In the genomic region with DNA sequence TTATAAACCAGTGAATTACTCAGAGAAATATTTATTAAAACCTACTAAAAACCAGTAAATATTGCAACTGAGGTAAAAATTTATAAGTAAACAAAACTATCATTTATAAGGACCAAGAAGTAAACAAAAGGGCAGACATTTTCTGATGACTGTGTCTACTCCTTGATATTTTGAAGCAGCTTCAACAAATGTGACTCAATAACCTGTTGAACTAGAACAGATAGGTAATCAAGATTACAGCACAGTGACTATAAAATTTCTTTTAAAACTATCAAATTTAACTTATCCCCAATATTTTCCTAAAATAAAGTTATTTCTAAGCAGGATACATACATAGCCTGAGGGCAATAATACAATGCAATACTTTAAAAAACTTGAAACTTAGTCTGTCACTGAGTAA, we compare ENCODE assay signal across 26 cellular contexts. TPM values are rescaled to one million over a fixed set of nuclear protein-coding genes. Genes with fewer than 3 reads are reported as not detected.
DNase-seq lines count a peak whose midpoint lies in the region; ATAC-seq, FAIRE-seq and TF ChIP-seq lines count a peak whose summit lies in the region.
"Had no signal": no experiment of that assay in that cellular context is flagged by ENCODE, and none has a peak within 500 bp of the region (broad histone marks: within the 10 kb centered on the region; RNA-seq: fewer than 3 reads in every experiment).

No MANE protein-coding gene starts in this region.

- peak overlapping the region; percentile 25; the same call in 1 of the 2 replicates for H3K27ac ChIP-seq in 22Rv1
- no peak overlapping the region for H3K27ac ChIP-seq in K562 (ENCODE audit: extremely low read depth, low read depth, low read length)
- peak overlapping the region; percentile 38 to 55 for H3K27ac ChIP-seq in prostate gland
- H3K27ac ChIP-seq in thyroid gland: no peak overlapping the region
- H3K27ac ChIP-seq: BLaER1 had no signal

- no peak overlapping the region for H2AFZ ChIP-seq in K562 (ENCODE audit: low read depth, low read length)

- H3K9me3 ChIP-seq in K562 (replicated peaks; ENCODE audit: control insufficient read depth, insufficient read depth, low read depth, low read length) (no peaks in the 10 kb centered on the region), prostate gland (no peaks in the 10 kb centered on the region), thyroid gland (no peaks in the 10 kb centered on the region)
- H3K9me3 ChIP-seq: BE2C, BLaER1 had no signal

- H3K27me3 ChIP-seq in K562 (ENCODE audit: control insufficient read depth in 2 of 2, insufficient read depth in 2 of 2, low read length in 2 of 2) (no peaks in the 10 kb centered on the region), prostate gland (replicated peaks; ENCODE audit: insufficient read depth) (no peaks in the 10 kb centered on the region), thyroid gland (no peaks in the 10 kb centered on the region)
- H3K27me3 ChIP-seq: BE2C, BLaER1 had no signal

- no peak overlapping the region for H3K4me2 ChIP-seq in K562 (ENCODE audit: insufficient read depth, low read length)
- H3K4me2 ChIP-seq: BLaER1 had no signal

- no peaks in the 10 kb centered on the region for H3K79me2 ChIP-seq in K562 (ENCODE audit: control insufficient read depth, insufficient read depth, low read length)

- H3K9me1 ChIP-seq in K562 (ENCODE audit: control insufficient read depth, insufficient read depth, low read length): no peaks in the 10 kb centered on the region

- ATAC-seq in K562: no peak
- ATAC-seq in GM21737 (IDR thresholded peaks at IDR 0.05; ENCODE audit: unreplicated experiment): no peak
- ATAC-seq: GM12878 had no signal

- TF ChIP-seq POLR2A in K562 (conservative IDR thresholded peaks at IDR 0.05): no peak
- no peak for TF ChIP-seq POLR2A in prostate gland (IDR thresholded peaks at IDR 0.05)
- TF ChIP-seq POLR2A in thyroid gland (IDR thresholded peaks at IDR 0.05): no peak

- POLR2A ChIA-PET in K562 (lab: Yijun Ruan, JAX): no interaction called here

- no peak for TF ChIP-seq EP300 in K562 (IDR thresholded peaks at IDR 0.05; ENCODE audit: low read length)

- TF ChIP-seq CTCF in 22Rv1 (IDR thresholded peaks at IDR 0.05) (no peak), LNCaP clone FGC (IDR thresholded peaks at IDR 0.05; ENCODE audit: control insufficient read depth, extremely low read depth, insufficient read depth) (no peak), K562 (IDR thresholded peaks at IDR 0.05 in 2 of 3, conservative IDR thresholded peaks at IDR 0.05 in 1 of 3; ENCODE audit: insufficient read depth in 2 of 3, low read depth in 1 of 3, low read length in 3 of 3) (no peak), prostate gland (IDR thresholded peaks at IDR 0.05) (no peak), thyroid gland (IDR thresholded peaks at IDR 0.05) (no peak)

- intact Hi-C loops in K562 (cut with micrococcal nuclease): no loop called here
- intact Hi-C loops in prostate gland (cut with DNase I): no loop called here
- intact Hi-C loops in thyroid gland (cut with DNase I): no loop called here

- in situ Hi-C loops in K562 (cut with MboI): no loop called here

- H3K36me3 ChIP-seq in K562 (ENCODE audit: control insufficient read depth, insufficient read depth, low read length) (peaks cover 18% of the 10 kb centered on the region; the same call in 1 of the 3 replicates), prostate gland (no peaks in the 10 kb centered on the region), thyroid gland (peaks cover 41 to 46% of the 10 kb centered on the region in 2 donors)
- H3K36me3 ChIP-seq: BE2C had no signal

- no peaks in the 10 kb centered on the region for H4K20me1 ChIP-seq in K562 (replicated peaks; ENCODE audit: control insufficient read depth, insufficient read depth, low read length)
- H4K20me1 ChIP-seq: BLaER1 had no signal

- TF ChIP-seq RAD21 in K562 (CRISPR knock-in tag; conservative IDR thresholded peaks at IDR 0.05 in 1 of 2, IDR thresholded peaks at IDR 0.05 in 1 of 2): no peak

- FAIRE-seq in K562 (lab: Jason Lieb, UNC): peak; percentile 32
- FAIRE-seq: GM12878, GM12892, GM18507 had no signal

- H3K4me3 ChIP-seq in LNCaP clone FGC (ENCODE audit: low read depth, low read length) (no peak overlapping the region), K562 (no peak overlapping the region), prostate gland (no peak overlapping the region), thyroid gland (replicated peaks in 1 of 3) (no peak overlapping the region)
- H3K4me3 ChIP-seq: BLaER1, GM12878 had no signal

- no peaks in the 10 kb centered on the region; a peak in 1 of 5 replicates for H3K4me1 ChIP-seq in K562 (replicated peaks in 1 of 2; ENCODE audit: control insufficient read depth in 2 of 2, insufficient read depth in 2 of 2, low read length in 2 of 2)
- no peaks in the 10 kb centered on the region for H3K4me1 ChIP-seq in prostate gland (replicated peaks)
- no peaks in the 10 kb centered on the region for H3K4me1 ChIP-seq in thyroid gland
- H3K4me1 ChIP-seq: BE2C, BLaER1 had no signal

- no peak overlapping the region for H3K9ac ChIP-seq in K562 (ENCODE audit: insufficient read depth in 1 of 2, low read depth in 2 of 2, low read length in 2 of 2)
- H3K9ac ChIP-seq: BLaER1 had no signal

- CTCF ChIA-PET in K562 (lab: Yijun Ruan, JAX; ENCODE audit: low intra/inter-chr PET ratio): no interaction called here

- peak; percentile 36 for DNase-seq in LNCaP clone FGC (ENCODE audit: low read depth)
- DNase-seq in K562 (ENCODE audit: extremely low read depth in 1 of 4, low spot score in 3 of 4): no peak
- no peak for DNase-seq in prostate gland (ENCODE audit: low spot score)
- no peak for DNase-seq in cerebellar cortex (ENCODE audit: low spot score)
- DNase-seq in thyroid gland: no peak
- DNase-seq: 8988T; ACHN; BE2C; C1 segment of cervical spinal cord; CD4-positive, alpha-beta memory T cell; CD4-positive, CD25-positive, alpha-beta regulatory T cell; CD8-positive, alpha-beta memory T cell; COR-L47; DMS 273 treated with DMSO at 0.1 percent for 48 hours; DMS153; DMS53; DMS79; DND-41; EL; GDM1 had no signal

- BruUV-seq in K562 (replicated peaks; lab: Mats Ljungman, UMichigan): no TSS peak

RNA-seq across cellular contexts. Expression of a gene that starts 12.8 kb away (rescaled TPM):
- total RNA-seq in K562 (2011; cell fraction: chromatin; rRNA removed; ENCODE audit: low replicate concordance): 24.0 and 49.2 TPM in 2 replicates
- 20.5 and 24.2 TPM in 2 replicates for total RNA-seq in K562 (2011; cell fraction: nucleolus; rRNA removed)
- 19.1 and 29.8 TPM in 2 replicates for total RNA-seq in K562 (2011; cell fraction: nucleoplasm; rRNA removed)
- total RNA-seq in K562 (2014; rRNA removed) (9.8 and 9.9 TPM in 2 replicates), K562 (2014; rRNA removed; fragmentation: Illumina TruSeq; extraction: Trizol) (15.8 and 20.2 TPM in 2 replicates), K562 (2015; rRNA removed; fragmentation: Illumina TruSeq; extraction: Trizol) (7.9 and 8.9 TPM in 2 replicates), K562 (2021) (8.5 and 13.5 TPM in 2 replicates), prostate gland (10 to 100 TPM; 36.5 to 43.1 TPM), thyroid gland (10 to 100 TPM; 43.1 to 82.1 (median 65.0) TPM)
- polyA plus RNA-seq in K562 (2011; rRNA removed) (24.6 and 28.7 TPM in 2 replicates), K562 (2014; fragmentation: Illumina TruSeq; extraction: Trizol) (10.5 and 11.7 TPM in 2 replicates), K562 (2014; fragmentation: Nextera tagmentation; extraction: Ambion mirVana) (10 to 100 TPM; 11.9 to 16.4 TPM), K562 (2014; rRNA removed) (12.3 and 12.8 TPM in 2 replicates)
- 6.1 and 8.0 TPM in 2 replicates for polyA plus RNA-seq in K562 (2011; cell fraction: cytosol; rRNA removed)
- polyA plus RNA-seq in K562 (2011; cell fraction: nucleus; rRNA removed): 29.0 and 43.6 TPM in 2 replicates
- 7.4 and 11.8 TPM in 2 replicates for polyA plus RNA-seq in K562 (2012)
- 15.7 and 16.5 TPM in 2 replicates for polyA minus RNA-seq in K562 (2011; rRNA and poly(A)+ RNA removed)
- 8.0 and 8.2 TPM in 2 replicates for polyA minus RNA-seq in K562 (2011; cell fraction: cytosol; rRNA and poly(A)+ RNA removed)
- polyA minus RNA-seq in K562 (2011; cell fraction: nucleus; rRNA and poly(A)+ RNA removed): 21.0 and 35.0 TPM in 2 replicates

RNA-seq across cellular contexts. Expression of a gene that starts 12.9 kb away (rescaled TPM):
- total RNA-seq in K562 (2011; cell fraction: chromatin; rRNA removed; ENCODE audit: low replicate concordance): 61.0 and 102 TPM in 2 replicates
- total RNA-seq in K562 (2011; cell fraction: nucleolus; rRNA removed): 38.4 and 42.2 TPM in 2 replicates
- 64.7 and 82.1 TPM in 2 replicates for total RNA-seq in K562 (2011; cell fraction: nucleoplasm; rRNA removed)
- total RNA-seq in K562 (2014; rRNA removed) (28.1 and 31.2 TPM in 2 replicates), K562 (2014; rRNA removed; fragmentation: Illumina TruSeq; extraction: Trizol) (46.2 and 55.4 TPM in 2 replicates), K562 (2015; rRNA removed; fragmentation: Illumina TruSeq; extraction: Trizol) (38.3 and 46.7 TPM in 2 replicates), K562 (2021) (38.9 and 51.0 TPM in 2 replicates), prostate gland (10 to 100 TPM; 11.3 to 31.9 TPM), thyroid gland (10 to 100 TPM; 20.6 to 35.1 (median 30.7) TPM)
- polyA plus RNA-seq in K562 (2011; rRNA removed) (24.0 and 33.8 TPM in 2 replicates), K562 (2014; fragmentation: Illumina TruSeq; extraction: Trizol) (29.8 and 37.0 TPM in 2 replicates), K562 (2014; fragmentation: Nextera tagmentation; extraction: Ambion mirVana) (10 to 100 TPM; 28.1 to 49.3 TPM), K562 (2014; rRNA removed) (33.7 and 34.1 TPM in 2 replicates)
- polyA plus RNA-seq in K562 (2011; cell fraction: cytosol; rRNA removed): 9.8 and 15.8 TPM in 2 replicates
- polyA plus RNA-seq in K562 (2011; cell fraction: nucleus; rRNA removed): 43.1 and 48.3 TPM in 2 replicates
- 6.7 and 24.7 TPM in 2 replicates for polyA plus RNA-seq in K562 (2012)
- 60.0 and 62.1 TPM in 2 replicates for polyA minus RNA-seq in K562 (2011; rRNA and poly(A)+ RNA removed)
- polyA minus RNA-seq in K562 (2011; cell fraction: cytosol; rRNA and poly(A)+ RNA removed): 15.7 and 19.6 TPM in 2 replicates
- polyA minus RNA-seq in K562 (2011; cell fraction: nucleus; rRNA and poly(A)+ RNA removed): 69.1 and 104 TPM in 2 replicates

RNA-seq across cellular contexts. Expression of a gene that starts 54.4 kb away (rescaled TPM):
- total RNA-seq in K562 (2011; cell fraction: chromatin; rRNA removed; ENCODE audit: low replicate concordance): 52.4 and 105 TPM in 2 replicates
- total RNA-seq in K562 (2011; cell fraction: nucleolus; rRNA removed): 77.4 and 82.7 TPM in 2 replicates
- total RNA-seq in K562 (2011; cell fraction: nucleoplasm; rRNA removed): 133 and 210 TPM in 2 replicates
- 500 and 534 TPM in 2 replicates for total RNA-seq in K562 (2014; rRNA removed)
- 775 and 842 TPM in 2 replicates for total RNA-seq in K562 (2014; rRNA removed; fragmentation: Illumina TruSeq; extraction: Trizol)
- 754 and 814 TPM in 2 replicates for total RNA-seq in K562 (2015; rRNA removed; fragmentation: Illumina TruSeq; extraction: Trizol)
- 808 and 883 TPM in 2 replicates for total RNA-seq in K562 (2021)
- 761 and 848 TPM in 2 replicates for polyA plus RNA-seq in K562 (2011; rRNA removed)
- polyA plus RNA-seq in K562 (2011; cell fraction: cytosol; rRNA removed): 199 and 413 TPM in 2 replicates
- 206 and 312 TPM in 2 replicates for polyA plus RNA-seq in K562 (2011; cell fraction: nucleus; rRNA removed)
- polyA plus RNA-seq in K562 (2012): 1,014 and 1,078 TPM in 2 replicates
- 1,456 and 1,637 TPM in 2 replicates for polyA plus RNA-seq in K562 (2014; fragmentation: Illumina TruSeq; extraction: Trizol)
- 1,000 to 10,000 TPM; 1,000 to 1,004 TPM for polyA plus RNA-seq in K562 (2014; fragmentation: Nextera tagmentation; extraction: Ambion mirVana)
- polyA plus RNA-seq in K562 (2014; rRNA removed): 860 and 925 TPM in 2 replicates
- 882 and 931 TPM in 2 replicates for polyA minus RNA-seq in K562 (2011; rRNA and poly(A)+ RNA removed)
- polyA minus RNA-seq in K562 (2011; cell fraction: cytosol; rRNA and poly(A)+ RNA removed): 300 and 339 TPM in 2 replicates
- polyA minus RNA-seq in K562 (2011; cell fraction: nucleus; rRNA and poly(A)+ RNA removed): 52.6 and 126 TPM in 2 replicates
- total RNA-seq in prostate gland: 100 to 1,000 TPM; 363 to 598 TPM
- total RNA-seq in thyroid gland: 100 to 1,000 TPM; 413 to 784 (median 546) TPM

Comparison
In these comparisons a context has a peak if more than half of its experiments do, and no peak if none do; other contexts are left out.
1. H3K27ac ChIP-seq: peak in 22Rv1 (single experiment) and prostate gland (2 of 2); none in K562 (single experiment) and thyroid gland (0 of 3).